In genomic region chr9:13934411-13934810, GRCh38 we compare ENCODE assay signal across 18 cellular contexts.
"Had no signal": no experiment of that assay in that cellular context is flagged by ENCODE, and none has a peak within 500 bp of the region (broad histone marks: within the 10 kb centered on the region; RNA-seq: fewer than 3 reads in every experiment).

No MANE protein-coding gene starts in this region.

- H3K4me3 Mint-ChIP-seq: activated naive CD8-positive, alpha-beta T cell; dendritic cell treated with granulocyte-macrophage colony-stimulating factor and Interleukin-4, amounts not matched to agents 40 ng/mL and 50 ng/mL, for 4 days; nephron had no signal

- H3K36me3 Mint-ChIP-seq: activated naive CD8-positive, alpha-beta T cell had no signal

- H3K27ac Mint-ChIP-seq: activated naive CD8-positive, alpha-beta T cell; dendritic cell treated with granulocyte-macrophage colony-stimulating factor and Interleukin-4, amounts not matched to agents 40 ng/mL and 50 ng/mL, for 4 days had no signal

- H3K9me3 Mint-ChIP-seq: dendritic cell treated with granulocyte-macrophage colony-stimulating factor and Interleukin-4, amounts not matched to agents 40 ng/mL and 50 ng/mL, for 4 days; nephron had no signal

- H3K4me3 ChIP-seq: cardiac muscle cell, gastrocnemius medialis, heart left ventricle, left ventricle myocardium inferior, upper lobe of right lung had no signal

- H3K36me3 ChIP-seq: cardiac muscle cell, gastrocnemius medialis, heart left ventricle, left ventricle myocardium inferior, upper lobe of right lung, WERI-Rb-1 had no signal

- H3K9me3 ChIP-seq: gastrocnemius medialis, heart left ventricle, left ventricle myocardium inferior, upper lobe of right lung had no signal

- H3K27me3 ChIP-seq: cardiac muscle cell, gastrocnemius medialis, heart left ventricle, upper lobe of right lung had no signal

- DNase-seq: activated CD4-positive, alpha-beta T cell treated with anti-CD3 and anti-CD28 coated beads, Interleukin-2, amount 50 U/mL, for 4 hours; activated gamma-delta T cell treated with Interleukin-2 at 50 U/mL for 16 hours; effector CD8-positive, alpha-beta T cell; gastrocnemius medialis; heart left ventricle; left ventricle myocardium inferior; mammary epithelial cell; midbrain; nucleus accumbens; posterior cingulate gyrus; retina; stimulated activated naive CD4-positive, alpha-beta T cell; upper lobe of right lung; WERI-Rb-1 had no signal

- H3K27me3 Mint-ChIP-seq: activated naive CD8-positive, alpha-beta T cell; dendritic cell treated with granulocyte-macrophage colony-stimulating factor and Interleukin-4, amounts not matched to agents 40 ng/mL and 50 ng/mL, for 4 days had no signal

- H3K4me1 ChIP-seq: upper lobe of right lung had no signal

- H3K27ac ChIP-seq: cardiac muscle cell, gastrocnemius medialis, heart left ventricle, left ventricle myocardium inferior, upper lobe of right lung, WERI-Rb-1 had no signal
